In the genomic region with DNA sequence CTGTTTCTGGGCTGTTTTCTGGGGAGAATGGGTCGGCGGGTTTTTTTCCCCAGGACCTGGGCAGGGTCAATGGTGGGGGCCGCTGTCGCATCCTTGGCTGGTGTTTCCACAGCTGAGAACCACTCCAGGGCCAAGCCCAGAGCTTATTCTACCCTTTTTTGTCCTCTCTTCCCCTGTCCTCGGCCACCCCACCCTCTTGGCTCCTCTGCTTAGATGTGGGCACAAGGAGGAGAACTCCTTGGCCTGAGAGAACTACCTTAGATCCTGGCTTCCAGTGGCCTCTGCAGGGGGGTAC, we compare ENCODE assay signal across 9 cellular contexts. TPM values are rescaled to one million over a fixed set of nuclear protein-coding genes. Genes with fewer than 3 reads are reported as not detected.
DNase-seq lines count a peak whose midpoint lies in the region; ATAC-seq and TF ChIP-seq lines count a peak whose summit lies in the region.
"Had no signal": no experiment of that assay in that cellular context is flagged by ENCODE, and none has a peak within 500 bp of the region (broad histone marks: within the 10 kb centered on the region; RNA-seq: fewer than 3 reads in every experiment).

No MANE protein-coding gene starts in this region.

- H3K9me2 ChIP-seq in Karpas-422 (replicated peaks; ENCODE audit: insufficient read depth, low read length) = no peaks in the 10 kb centered on the region

- peak overlapping the region; percentile 98 to 100 (median 99) for H3K27ac Mint-ChIP-seq in CD14-positive monocyte

- intact Hi-C loops in CD14-positive monocyte (cut with micrococcal nuclease) = loop anchor here (5.0 to 10.0 kb wide), 2 partner anchors 45 to 423 kb away; partner anchors contain the start of gene CYLD (in 2 of the 2)

- no peaks in the 10 kb centered on the region for H3K9me3 Mint-ChIP-seq in CD14-positive monocyte

- peaks cover 88% of the 10 kb centered on the region for H3K4me1 Mint-ChIP-seq in CD14-positive monocyte

- no peaks in the 10 kb centered on the region for H3K27me3 Mint-ChIP-seq in CD14-positive monocyte (ENCODE audit: low read depth in 3 of 3)

- peak overlapping the region; percentile 79 to 89 for H3K4me3 Mint-ChIP-seq in CD14-positive monocyte

- no peaks in the 10 kb centered on the region for H3K36me3 ChIP-seq in Karpas-422 (ENCODE audit: insufficient read depth, low read length)
- no peaks in the 10 kb centered on the region for H3K36me3 ChIP-seq in duodenal mucosa (ENCODE audit: control insufficient read depth in 1 of 2, insufficient read depth in 2 of 2, low read length in 2 of 2)
- H3K36me3 ChIP-seq in osteoblast (ENCODE audit: insufficient read depth, low read length) = no peaks in the 10 kb centered on the region

- H3K9me3 ChIP-seq in Karpas-422 (ENCODE audit: low read length) (no peaks in the 10 kb centered on the region), duodenal mucosa (ENCODE audit: control insufficient read depth in 1 of 2, low read length in 2 of 2) (no peaks in the 10 kb centered on the region), osteoblast (ENCODE audit: low read depth, low read length) (no peaks in the 10 kb centered on the region)

- H3K79me2 ChIP-seq in Karpas-422 (ENCODE audit: low read length) (no peaks in the 10 kb centered on the region), osteoblast (ENCODE audit: insufficient read depth, low read length) (no peaks in the 10 kb centered on the region)

- DNase-seq in CD14-positive monocyte (ENCODE audit: low spot score) (no peak), Karpas-422 (no peak), osteoblast (ENCODE audit: insufficient read length, low spot score, missing footprints) (no peak), NCI-H345 treated with DMSO at 0.1 percent for 48 hours (lab: John Stamatoyannopoulos, UW; ENCODE audit: unreplicated experiment) (no peak), AG20443 (ENCODE audit: low spot score) (no peak)
- DNase-seq in effector CD8-positive, alpha-beta T cell (lab: John Stamatoyannopoulos, UW) = no peak
- DNase-seq: amniotic stem cell had no signal

- no peak overlapping the region for H3K27ac ChIP-seq in Karpas-422 (ENCODE audit: low read length)
- peak overlapping the region; percentile 35 for H3K27ac ChIP-seq in duodenal mucosa (ENCODE audit: low read depth, low read length)
- H3K27ac ChIP-seq in osteoblast (ENCODE audit: low read depth, low read length) = no peak overlapping the region

- no peak for TF ChIP-seq CTCF in CD14-positive monocyte (IDR thresholded peaks at IDR 0.05)
- no peak for TF ChIP-seq CTCF in osteoblast (IDR thresholded peaks at IDR 0.05; ENCODE audit: extremely low read depth, low read depth, low read length)

- peak overlapping the region; percentile 59; the same call in 1 of the 2 replicates for H3K4me3 ChIP-seq in Karpas-422 (ENCODE audit: low read length)
- peak overlapping the region; percentile 58 to 63 for H3K4me3 ChIP-seq in duodenal mucosa (ENCODE audit: low read depth in 1 of 2, low read length in 2 of 2)
- H3K4me3 ChIP-seq in osteoblast (ENCODE audit: insufficient read depth, low read length) = peak overlapping the region; percentile 76

- ATAC-seq in HG02870 (IDR thresholded peaks at IDR 0.05; ENCODE audit: unreplicated experiment) = no peak

- peaks cover 3% of the 10 kb centered on the region; the same call in 1 of the 2 replicates for H3K4me1 ChIP-seq in Karpas-422 (ENCODE audit: low read length)
- H3K4me1 ChIP-seq in duodenal mucosa (ENCODE audit: control insufficient read depth in 1 of 2, insufficient read depth in 2 of 2, low read length in 2 of 2) = peaks cover 39 to 43% of the 10 kb centered on the region in 2 donors
- H3K4me1 ChIP-seq in osteoblast (ENCODE audit: insufficient read depth, low read length) = peaks cover 7% of the 10 kb centered on the region

- H4K20me1 ChIP-seq in Karpas-422 (ENCODE audit: insufficient read depth, low read depth, low read length) (no peaks in the 10 kb centered on the region), osteoblast (ENCODE audit: insufficient read depth, low read length) (no peaks in the 10 kb centered on the region)

- H3K36me3 Mint-ChIP-seq in CD14-positive monocyte = peaks cover 44 to 60% of the 10 kb centered on the region in 2 donors

- H3K27me3 ChIP-seq in Karpas-422 (ENCODE audit: low read length) = no peaks in the 10 kb centered on the region
- H3K27me3 ChIP-seq in duodenal mucosa (ENCODE audit: control insufficient read depth in 1 of 2, insufficient read depth in 2 of 2, low read length in 2 of 2) = peaks cover 0 to 6% of the 10 kb centered on the region in 2 donors
- peaks cover 19% of the 10 kb centered on the region for H3K27me3 ChIP-seq in osteoblast (ENCODE audit: insufficient read depth, low read length)

- H3K9ac ChIP-seq in Karpas-422 (ENCODE audit: low read length) (no peak overlapping the region), duodenal mucosa (ENCODE audit: low read depth in 1 of 2, low read length in 2 of 2) (peak overlapping the region in 1 of 2 donors; percentile 53)

- H3K4me2 ChIP-seq in Karpas-422 (ENCODE audit: low read depth, low read length, poor library complexity, severe bottlenecking) (peak overlapping the region; percentile 66), osteoblast (ENCODE audit: insufficient read depth, low read length) (peak overlapping the region; percentile 94)

- no peak overlapping the region for H2AFZ ChIP-seq in Karpas-422 (ENCODE audit: low read length)
- peak overlapping the region; percentile 99 for H2AFZ ChIP-seq in osteoblast (ENCODE audit: low read length)

RNA-seq across cellular contexts. Expression of gene NOD2, which starts 4.0 kb away (rescaled TPM):
- polyA plus RNA-seq in CD14-positive monocyte = 10 to 100 TPM; 18.5 to 29.7 TPM
- not detected in 2 replicates for total RNA-seq in Karpas-422 (2014; rRNA removed; shearing (Covaris generic); ENCODE audit: low replicate concordance)
- total RNA-seq in osteoblast = under 0.01 and 0.29 TPM in 2 replicates

RNA-seq across cellular contexts. Expression of gene SNX20, which starts 16.3 kb away (rescaled TPM):
- 10 to 100 TPM; 51.0 to 83.2 TPM for polyA plus RNA-seq in CD14-positive monocyte
- total RNA-seq in Karpas-422 (2014; rRNA removed; shearing (Covaris generic); ENCODE audit: low replicate concordance) = 10.2 and 15.4 TPM in 2 replicates
- not detected in 2 replicates for total RNA-seq in osteoblast

RNA-seq across cellular contexts. Expression of gene CYLD, which starts 44.5 kb away (rescaled TPM):
- polyA plus RNA-seq in CD14-positive monocyte = 10 to 100 TPM; 35.9 to 57.9 TPM
- total RNA-seq in Karpas-422 (2014; rRNA removed; shearing (Covaris generic); ENCODE audit: low replicate concordance) = 37.5 and 44.4 TPM in 2 replicates
- total RNA-seq in osteoblast = 54.2 and 61.9 TPM in 2 replicates

Comparison
In these comparisons a context has a peak if more than half of its experiments do, and no peak if none do; other contexts are left out.
1. RNA of gene SNX20, which starts 16.3 kb away (total RNA-seq): 10.2 to 15.4 TPM in Karpas-422; not detected in osteoblast; every median in the first group is over 10 times any median in the second.
2. Peak in every context shown above with its lines, with median percentiles within 50 percentile points of each other: H3K4me3 ChIP-seq.